ENCODE assay signal across 7 cellular contexts in the genomic region with DNA sequence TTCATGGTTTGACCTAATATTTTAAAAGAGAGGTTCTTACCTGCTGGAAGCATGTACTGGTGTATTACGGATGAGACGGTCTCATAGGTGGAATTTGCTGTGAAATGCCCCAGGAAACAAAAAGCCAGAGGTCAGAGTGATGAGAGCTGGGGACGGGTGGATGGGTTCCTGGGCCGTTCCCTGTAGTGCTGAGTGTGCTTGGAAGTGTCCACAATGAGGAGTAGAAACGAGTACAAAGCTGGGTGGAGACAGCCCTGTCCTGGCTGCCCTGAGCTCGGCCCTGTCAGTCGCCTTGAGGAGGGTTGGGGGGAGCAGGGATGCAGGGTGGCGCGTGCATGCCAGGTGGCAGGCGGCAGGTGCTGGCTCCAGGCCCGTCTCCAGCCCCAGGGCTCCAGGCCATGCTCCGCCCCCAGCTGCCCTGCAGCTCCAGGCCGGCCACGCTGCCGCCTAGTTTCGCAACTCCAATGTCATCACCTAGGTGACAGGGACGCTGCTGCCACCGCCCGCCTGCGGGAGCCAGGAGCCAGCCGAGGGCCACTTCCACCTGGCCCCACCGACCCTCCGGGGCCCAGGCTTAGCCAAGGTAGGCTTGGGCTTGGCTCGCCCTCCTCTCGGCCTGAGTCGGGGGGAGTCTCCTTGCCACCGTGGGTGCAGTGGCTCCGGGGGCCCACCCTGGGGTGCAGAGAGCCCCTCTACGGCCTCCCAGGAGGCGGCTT. TPM values are rescaled to one million over a fixed set of nuclear protein-coding genes. Genes with fewer than 3 reads are reported as not detected.
DNase-seq lines count a peak whose midpoint lies in the region; TF ChIP-seq lines count a peak whose summit lies in the region.

No MANE protein-coding gene starts in this region.

- peaks cover 20% of the 10 kb centered on the region; the same call in 1 of the 2 replicates for H3K4me1 ChIP-seq in PC-9 (replicated peaks; ENCODE audit: insufficient read depth)
- peaks cover 14% of the 10 kb centered on the region for H3K4me1 ChIP-seq in left ventricle myocardium inferior
- H3K4me1 ChIP-seq in thyroid gland: peaks cover 4 to 10% of the 10 kb centered on the region in 2 donors

- CTCF ChIA-PET in PC-9 (lab: Charles Lee): no interaction called here

- WGBS in thyroid gland, 2 donors: 14 to 30% methylated on average over 9 to 22 of the region's 30 CpGs

- DNase-seq in HuH-7.5 (ENCODE audit: low spot score): peak; percentile 94
- peak; percentile 75 to 94 for DNase-seq in PC-9
- peak; percentile 82 for DNase-seq in left ventricle myocardium inferior
- DNase-seq in thyroid gland: peak; percentile 93 to 96
- DNase-seq in NCI-H2029 treated with DMSO at 0.1 percent for 48 hours (lab: John Stamatoyannopoulos, UW): no peak
- DNase-seq in HFFc6: no peak
- DNase-seq in MG63: no peak

- no peak overlapping the region for H2AFZ ChIP-seq in PC-9

- H3K9me3 Mint-ChIP-seq in HFFc6: no peaks in the 10 kb centered on the region

- peaks cover 8% of the 10 kb centered on the region; the same call in 1 of the 2 replicates for H3F3A ChIP-seq in PC-9 (ENCODE audit: insufficient read depth, low read depth)

- no peaks in the 10 kb centered on the region for H3K36me3 ChIP-seq in PC-9 (ENCODE audit: low read depth)
- no peaks in the 10 kb centered on the region for H3K36me3 ChIP-seq in left ventricle myocardium inferior
- no peaks in the 10 kb centered on the region for H3K36me3 ChIP-seq in thyroid gland
- H3K36me3 ChIP-seq in MG63: no peaks in the 10 kb centered on the region

- peaks cover 24% of the 10 kb centered on the region; the same call in 1 of the 2 replicates for H3K27me3 ChIP-seq in PC-9 (ENCODE audit: insufficient read depth, low read depth)
- peaks cover 36% of the 10 kb centered on the region for H3K27me3 ChIP-seq in left ventricle myocardium inferior (ENCODE audit: low read depth)
- no peaks in the 10 kb centered on the region for H3K27me3 ChIP-seq in thyroid gland
- H3K27me3 ChIP-seq in MG63: no peaks in the 10 kb centered on the region

- BruUV-seq in PC-9 (replicated peaks; lab: Mats Ljungman, UMichigan): no TSS peak

- no peaks in the 10 kb centered on the region for H3K36me3 Mint-ChIP-seq in HFFc6 (ENCODE audit: low read depth)

- POLR2A ChIA-PET in PC-9 (lab: Charles Lee; ENCODE audit: unreplicated experiment): interaction anchor here (0.6 kb wide), 2 partner anchors 26 to 142 kb away, joined by 5 to 6 read pairs; no protein-coding TSS in a partner anchor

- no peak overlapping the region for H3K27ac Mint-ChIP-seq in HFFc6

- no peak overlapping the region for H3K4me3 Mint-ChIP-seq in HFFc6

- no peak for TF ChIP-seq CTCF in PC-9 (conservative IDR thresholded peaks at IDR 0.05)
- no peak for TF ChIP-seq CTCF in left ventricle myocardium inferior (IDR thresholded peaks at IDR 0.05; ENCODE audit: borderline replicate concordance)
- no peak for TF ChIP-seq CTCF in thyroid gland (IDR thresholded peaks at IDR 0.05)
- no peak for TF ChIP-seq CTCF in HFFc6 (IDR thresholded peaks at IDR 0.05)

- no peaks in the 10 kb centered on the region for H3K9me2 ChIP-seq in PC-9 (ENCODE audit: insufficient read depth)

- no peaks in the 10 kb centered on the region for H3K9me3 ChIP-seq in PC-9 (ENCODE audit: insufficient read depth, low read depth)
- no peaks in the 10 kb centered on the region for H3K9me3 ChIP-seq in left ventricle myocardium inferior (replicated peaks)
- H3K9me3 ChIP-seq in thyroid gland: no peaks in the 10 kb centered on the region
- no peaks in the 10 kb centered on the region for H3K9me3 ChIP-seq in MG63

- peaks cover 17% of the 10 kb centered on the region for H3K4me1 Mint-ChIP-seq in HFFc6 (ENCODE audit: low read depth)

- no peak overlapping the region for H3K27ac ChIP-seq in PC-9
- peak overlapping the region; percentile 19 for H3K27ac ChIP-seq in left ventricle myocardium inferior (replicated peaks)
- no peak overlapping the region for H3K27ac ChIP-seq in thyroid gland

- H3K79me2 ChIP-seq in PC-9 (ENCODE audit: low read depth): no peaks in the 10 kb centered on the region

- H3K4me2 ChIP-seq in PC-9: peak overlapping the region; percentile 61

- no peaks in the 10 kb centered on the region; the same call in 1 of the 2 replicates for H4K20me1 ChIP-seq in PC-9 (ENCODE audit: insufficient read depth)

- no peak for TF ChIP-seq POLR2A in thyroid gland (IDR thresholded peaks at IDR 0.05)

- H3K4me3 ChIP-seq in PC-9 (no peak overlapping the region), left ventricle myocardium inferior (peak overlapping the region; percentile 40), thyroid gland (replicated peaks in 1 of 3) (no peak overlapping the region), MG63 (no peak overlapping the region)

- H3K27me3 Mint-ChIP-seq in HFFc6 (ENCODE audit: insufficient read depth): peaks cover 25% of the 10 kb centered on the region

- intact Hi-C loops in PC-9 (cut with micrococcal nuclease; ENCODE audit: unreplicated experiment): no loop called here
- intact Hi-C loops in left ventricle myocardium inferior (cut with micrococcal nuclease): no loop called here
- intact Hi-C loops in thyroid gland (cut with DNase I): no loop called here

RNA-seq across cellular contexts. Expression of a gene that starts 16.4 kb away (rescaled TPM):
- total RNA-seq in PC-9 (2021) (6.2 and 6.9 TPM in 2 replicates), left ventricle myocardium inferior (0.05 TPM), thyroid gland (under 1 TPM in 2 of 4 donors, not detected in 2; 0.33 to 0.49 TPM)
- total RNA-seq in HFFc6 (2021; fragmentation: NEBNext Ultra II Directional; extraction: Animal tissue kit (Norgen Biotek cat#: 25700)): not detected
- 3.1 and 8.3 TPM in 2 replicates for total RNA-seq in MG63 (2014; rRNA removed; shearing (Covaris generic); ENCODE audit: low replicate concordance)

RNA-seq across cellular contexts. Expression of a gene that starts 18.8 kb away (rescaled TPM):
- total RNA-seq in PC-9 (2021) (23.8 and 25.5 TPM in 2 replicates), left ventricle myocardium inferior (12.7 TPM), thyroid gland (10 to 100 TPM; 18.5 to 44.0 (median 21.0) TPM)
- total RNA-seq in HFFc6 (2021; fragmentation: NEBNext Ultra II Directional; extraction: Animal tissue kit (Norgen Biotek cat#: 25700)): 10 to 100 TPM; 11.8 to 14.8 (median 14.3) TPM
- total RNA-seq in MG63 (2014; rRNA removed; shearing (Covaris generic); ENCODE audit: low replicate concordance): 37.6 and 52.7 TPM in 2 replicates

RNA-seq across cellular contexts. Expression of a gene that starts 43.9 kb away (rescaled TPM):
- total RNA-seq in PC-9 (2021) (41.4 and 44.9 TPM in 2 replicates), left ventricle myocardium inferior (54.0 TPM), thyroid gland (10 to 100 TPM; 33.9 to 45.1 (median 40.0) TPM)
- 10 to 100 TPM; 51.8 to 63.5 (median 58.0) TPM for total RNA-seq in HFFc6 (2021; fragmentation: NEBNext Ultra II Directional; extraction: Animal tissue kit (Norgen Biotek cat#: 25700))
- total RNA-seq in MG63 (2014; rRNA removed; shearing (Covaris generic); ENCODE audit: low replicate concordance): 32.4 and 34.5 TPM in 2 replicates

RNA-seq across cellular contexts. Expression of a gene that starts 57.4 kb away (rescaled TPM):
- total RNA-seq in PC-9 (2021) (65.3 and 77.6 TPM in 2 replicates), left ventricle myocardium inferior (9.5 TPM), thyroid gland (10 to 100 TPM in 3 of 4 donors, 1 to 10 TPM in 1; 9.4 to 25.8 (median 21.8) TPM)
- 10 to 100 TPM; 20.3 to 39.2 (median 23.0) TPM for total RNA-seq in HFFc6 (2021; fragmentation: NEBNext Ultra II Directional; extraction: Animal tissue kit (Norgen Biotek cat#: 25700))
- total RNA-seq in MG63 (2014; rRNA removed; shearing (Covaris generic); ENCODE audit: low replicate concordance): 121 and 198 TPM in 2 replicates

Comparison
In these comparisons a context has a peak if more than half of its experiments do, and no peak if none do; other contexts are left out.
1. DNase-seq: peak in HuH-7.5 (single experiment), PC-9 (2 of 2), left ventricle myocardium inferior (single experiment) and thyroid gland (2 of 2); none in NCI-H2029 treated with DMSO at 0.1 percent for 48 hours (single experiment), HFFc6 (single experiment) and MG63 (single experiment).